Comparison of ENCODE assay signal across 1 cellular context in genomic region chr16:2096853-2097620, GRCh38.
TF ChIP-seq lines count a peak whose summit lies in the region.

No MANE protein-coding gene starts in this region.

TF ChIP-seq in GM23338, 12 proteins besides CTCF, POLR2A, EP300 and RAD21 (continued from another document):
- TF ChIP-seq, protein P1, sequence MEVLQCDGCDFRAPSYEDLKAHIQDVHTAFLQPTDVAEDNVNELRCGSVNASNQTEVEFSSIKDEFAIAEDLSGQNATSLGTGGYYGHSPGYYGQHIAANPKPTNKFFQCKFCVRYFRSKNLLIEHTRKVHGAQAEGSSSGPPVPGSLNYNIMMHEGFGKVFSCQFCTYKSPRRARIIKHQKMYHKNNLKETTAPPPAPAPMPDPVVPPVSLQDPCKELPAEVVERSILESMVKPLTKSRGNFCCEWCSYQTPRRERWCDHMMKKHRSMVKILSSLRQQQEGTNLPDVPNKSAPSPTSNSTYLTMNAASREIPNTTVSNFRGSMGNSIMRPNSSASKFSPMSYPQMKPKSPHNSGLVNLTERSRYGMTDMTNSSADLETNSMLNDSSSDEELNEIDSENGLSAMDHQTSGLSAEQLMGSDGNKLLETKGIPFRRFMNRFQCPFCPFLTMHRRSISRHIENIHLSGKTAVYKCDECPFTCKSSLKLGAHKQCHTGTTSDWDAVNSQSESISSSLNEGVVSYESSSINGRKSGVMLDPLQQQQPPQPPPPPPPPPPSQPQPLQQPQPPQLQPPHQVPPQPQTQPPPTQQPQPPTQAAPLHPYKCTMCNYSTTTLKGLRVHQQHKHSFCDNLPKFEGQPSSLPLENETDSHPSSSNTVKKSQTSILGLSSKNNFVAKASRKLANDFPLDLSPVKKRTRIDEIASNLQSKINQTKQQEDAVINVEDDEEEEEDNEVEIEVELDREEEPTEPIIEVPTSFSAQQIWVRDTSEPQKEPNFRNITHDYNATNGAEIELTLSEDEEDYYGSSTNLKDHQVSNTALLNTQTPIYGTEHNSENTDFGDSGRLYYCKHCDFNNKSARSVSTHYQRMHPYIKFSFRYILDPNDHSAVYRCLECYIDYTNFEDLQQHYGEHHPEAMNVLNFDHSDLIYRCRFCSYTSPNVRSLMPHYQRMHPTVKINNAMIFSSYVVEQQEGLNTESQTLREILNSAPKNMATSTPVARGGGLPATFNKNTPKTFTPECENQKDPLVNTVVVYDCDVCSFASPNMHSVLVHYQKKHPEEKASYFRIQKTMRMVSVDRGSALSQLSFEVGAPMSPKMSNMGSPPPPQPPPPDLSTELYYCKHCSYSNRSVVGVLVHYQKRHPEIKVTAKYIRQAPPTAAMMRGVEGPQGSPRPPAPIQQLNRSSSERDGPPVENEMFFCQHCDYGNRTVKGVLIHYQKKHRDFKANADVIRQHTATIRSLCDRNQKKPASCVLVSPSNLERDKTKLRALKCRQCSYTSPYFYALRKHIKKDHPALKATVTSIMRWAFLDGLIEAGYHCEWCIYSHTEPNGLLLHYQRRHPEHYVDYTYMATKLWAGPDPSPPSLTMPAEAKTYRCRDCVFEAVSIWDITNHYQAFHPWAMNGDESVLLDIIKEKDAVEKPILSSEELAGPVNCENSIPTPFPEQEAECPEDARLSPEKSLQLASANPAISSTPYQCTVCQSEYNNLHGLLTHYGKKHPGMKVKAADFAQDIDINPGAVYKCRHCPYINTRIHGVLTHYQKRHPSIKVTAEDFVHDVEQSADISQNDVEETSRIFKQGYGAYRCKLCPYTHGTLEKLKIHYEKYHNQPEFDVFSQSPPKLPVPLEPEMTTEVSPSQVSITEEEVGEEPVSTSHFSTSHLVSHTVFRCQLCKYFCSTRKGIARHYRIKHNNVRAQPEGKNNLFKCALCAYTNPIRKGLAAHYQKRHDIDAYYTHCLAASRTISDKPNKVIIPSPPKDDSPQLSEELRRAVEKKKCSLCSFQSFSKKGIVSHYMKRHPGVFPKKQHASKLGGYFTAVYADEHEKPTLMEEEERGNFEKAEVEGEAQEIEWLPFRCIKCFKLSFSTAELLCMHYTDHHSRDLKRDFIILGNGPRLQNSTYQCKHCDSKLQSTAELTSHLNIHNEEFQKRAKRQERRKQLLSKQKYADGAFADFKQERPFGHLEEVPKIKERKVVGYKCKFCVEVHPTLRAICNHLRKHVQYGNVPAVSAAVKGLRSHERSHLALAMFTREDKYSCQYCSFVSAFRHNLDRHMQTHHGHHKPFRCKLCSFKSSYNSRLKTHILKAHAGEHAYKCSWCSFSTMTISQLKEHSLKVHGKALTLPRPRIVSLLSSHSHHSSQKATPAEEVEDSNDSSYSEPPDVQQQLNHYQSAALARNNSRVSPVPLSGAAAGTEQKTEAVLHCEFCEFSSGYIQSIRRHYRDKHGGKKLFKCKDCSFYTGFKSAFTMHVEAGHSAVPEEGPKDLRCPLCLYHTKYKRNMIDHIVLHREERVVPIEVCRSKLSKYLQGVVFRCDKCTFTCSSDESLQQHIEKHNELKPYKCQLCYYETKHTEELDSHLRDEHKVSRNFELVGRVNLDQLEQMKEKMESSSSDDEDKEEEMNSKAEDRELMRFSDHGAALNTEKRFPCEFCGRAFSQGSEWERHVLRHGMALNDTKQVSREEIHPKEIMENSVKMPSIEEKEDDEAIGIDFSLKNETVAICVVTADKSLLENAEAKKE (CRISPR knock-in tag; IDR thresholded peaks at IDR 0.05) = no peak
- TF ChIP-seq, protein P2, sequence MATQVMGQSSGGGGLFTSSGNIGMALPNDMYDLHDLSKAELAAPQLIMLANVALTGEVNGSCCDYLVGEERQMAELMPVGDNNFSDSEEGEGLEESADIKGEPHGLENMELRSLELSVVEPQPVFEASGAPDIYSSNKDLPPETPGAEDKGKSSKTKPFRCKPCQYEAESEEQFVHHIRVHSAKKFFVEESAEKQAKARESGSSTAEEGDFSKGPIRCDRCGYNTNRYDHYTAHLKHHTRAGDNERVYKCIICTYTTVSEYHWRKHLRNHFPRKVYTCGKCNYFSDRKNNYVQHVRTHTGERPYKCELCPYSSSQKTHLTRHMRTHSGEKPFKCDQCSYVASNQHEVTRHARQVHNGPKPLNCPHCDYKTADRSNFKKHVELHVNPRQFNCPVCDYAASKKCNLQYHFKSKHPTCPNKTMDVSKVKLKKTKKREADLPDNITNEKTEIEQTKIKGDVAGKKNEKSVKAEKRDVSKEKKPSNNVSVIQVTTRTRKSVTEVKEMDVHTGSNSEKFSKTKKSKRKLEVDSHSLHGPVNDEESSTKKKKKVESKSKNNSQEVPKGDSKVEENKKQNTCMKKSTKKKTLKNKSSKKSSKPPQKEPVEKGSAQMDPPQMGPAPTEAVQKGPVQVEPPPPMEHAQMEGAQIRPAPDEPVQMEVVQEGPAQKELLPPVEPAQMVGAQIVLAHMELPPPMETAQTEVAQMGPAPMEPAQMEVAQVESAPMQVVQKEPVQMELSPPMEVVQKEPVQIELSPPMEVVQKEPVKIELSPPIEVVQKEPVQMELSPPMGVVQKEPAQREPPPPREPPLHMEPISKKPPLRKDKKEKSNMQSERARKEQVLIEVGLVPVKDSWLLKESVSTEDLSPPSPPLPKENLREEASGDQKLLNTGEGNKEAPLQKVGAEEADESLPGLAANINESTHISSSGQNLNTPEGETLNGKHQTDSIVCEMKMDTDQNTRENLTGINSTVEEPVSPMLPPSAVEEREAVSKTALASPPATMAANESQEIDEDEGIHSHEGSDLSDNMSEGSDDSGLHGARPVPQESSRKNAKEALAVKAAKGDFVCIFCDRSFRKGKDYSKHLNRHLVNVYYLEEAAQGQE (IDR thresholded peaks at IDR 0.05; ENCODE audit: unreplicated experiment) = no peak
TF ChIP-seq in GM23338: peak in this region for 0.
